ENCODE assay signal across 26 cellular contexts in the genomic region with DNA sequence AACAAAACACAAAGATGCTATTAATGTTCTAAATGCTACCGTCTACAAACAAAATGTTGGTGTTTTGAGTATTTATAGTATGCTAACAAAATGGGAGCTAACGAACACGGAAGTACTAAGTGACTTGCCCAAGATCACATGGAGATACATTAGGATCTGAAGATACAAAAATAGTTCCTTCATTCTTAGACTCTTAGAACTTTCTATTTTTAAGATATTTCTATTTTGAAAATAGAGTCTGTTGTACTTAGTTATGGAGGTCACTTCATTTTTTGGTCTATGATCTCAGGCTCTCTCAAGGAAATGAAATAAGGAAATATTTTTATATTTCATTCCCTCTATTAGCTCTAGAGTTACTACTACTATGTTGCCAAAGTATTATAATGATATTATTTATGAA.
DNase-seq lines count a peak whose midpoint lies in the region; ATAC-seq and TF ChIP-seq lines count a peak whose summit lies in the region.
"Had no signal": no experiment of that assay in that cellular context is flagged by ENCODE, and none has a peak within 500 bp of the region (broad histone marks: within the 10 kb centered on the region; RNA-seq: fewer than 3 reads in every experiment).

No MANE protein-coding gene starts in this region.

- H3K27me3 ChIP-seq in right cardiac atrium (ENCODE audit: control insufficient read depth, insufficient read depth) (no peaks in the 10 kb centered on the region), ascending aorta (no peaks in the 10 kb centered on the region), psoas muscle (ENCODE audit: insufficient read depth in 3 of 3, low read length in 2 of 3) (no peaks in the 10 kb centered on the region), aorta (ENCODE audit: control insufficient read depth in 1 of 2, insufficient read depth in 2 of 2, low read length in 1 of 2) (no peaks in the 10 kb centered on the region)
- H3K27me3 ChIP-seq in CD4-positive, alpha-beta memory T cell (ENCODE audit: insufficient read depth, low read length): no peaks in the 10 kb centered on the region
- H3K27me3 ChIP-seq: BE2C, Peyer's patch, SJCRH30 had no signal

- H3K27ac Mint-ChIP-seq in CD4-positive, alpha-beta memory T cell: no peak overlapping the region
- H3K27ac Mint-ChIP-seq: CD4-positive, alpha-beta T cell had no signal

- 49% methylated on average over 3 of the region's 3 CpGs for WGBS in right cardiac atrium
- 13 to 39% (median 27%) methylated on average over 3 of the region's 3 CpGs for WGBS in psoas muscle, 3 donors
- WGBS in aorta, 2 donors: 3 to 4% methylated on average over 3 of the region's 3 CpGs

- ATAC-seq in left ventricle myocardium superior (peak; percentile 23), right cardiac atrium (no peak), psoas muscle (peak; percentile 54 to 83 (median 79)), aorta (ENCODE audit: low FRiP score) (peak; percentile 65), HG03196 (IDR thresholded peaks at IDR 0.05; ENCODE audit: unreplicated experiment) (no peak)
- ATAC-seq: GM12878 had no signal

- H3K27me3 Mint-ChIP-seq in CD4-positive, alpha-beta memory T cell: peaks cover 3 to 5% of the 10 kb centered on the region in 2 donors

- H3K36me3 Mint-ChIP-seq in CD4-positive, alpha-beta memory T cell: no peaks in the 10 kb centered on the region

- intact Hi-C loops in left ventricle myocardium superior (cut with micrococcal nuclease) (no loop called here), right cardiac atrium (cut with DNase I) (no loop called here), ascending aorta (cut with DNase I) (loop anchor here (5.0 kb wide), 2 partner anchors 55 to 140 kb away; no protein-coding TSS in a partner anchor), psoas muscle (cut with DNase I) (no loop called here), aorta (cut with DNase I) (loop anchor here in 1 of 2 donors (10.0 kb wide), 1 partner anchor 53 kb away; no protein-coding TSS in a partner anchor)
- intact Hi-C loops in CD4-positive, alpha-beta memory T cell (cut with micrococcal nuclease): no loop called here

- H3K9me3 ChIP-seq in right cardiac atrium (ENCODE audit: control insufficient read depth, low read length) (no peaks in the 10 kb centered on the region), ascending aorta (no peaks in the 10 kb centered on the region), psoas muscle (no peaks in the 10 kb centered on the region), aorta (ENCODE audit: control insufficient read depth, low read length) (no peaks in the 10 kb centered on the region)
- H3K9me3 ChIP-seq in CD4-positive, alpha-beta memory T cell (ENCODE audit: control insufficient read depth in 1 of 2, low read length in 2 of 2): no peaks in the 10 kb centered on the region
- H3K9me3 ChIP-seq: BE2C, Peyer's patch, SJCRH30 had no signal

- no peaks in the 10 kb centered on the region for H3K4me1 Mint-ChIP-seq in CD4-positive, alpha-beta memory T cell

- no peak for TF ChIP-seq CTCF in ascending aorta (IDR thresholded peaks at IDR 0.05)
- no peak for TF ChIP-seq CTCF in psoas muscle (IDR thresholded peaks at IDR 0.05)

- CTCF ChIA-PET in CD4-positive, alpha-beta memory T cell (lab: Charles Lee; ENCODE audit: partially characterized antibody): no interaction called here

- no peak for DNase-seq in left ventricle myocardium superior
- DNase-seq in right cardiac atrium: no peak
- no peak for DNase-seq in ascending aorta (ENCODE audit: low spot score in 2 of 2)
- no peak for DNase-seq in psoas muscle
- no peak for DNase-seq in aorta
- no peak for DNase-seq in mesenteric fat pad (ENCODE audit: low spot score)
- no peak for DNase-seq in CD4-positive, alpha-beta memory T cell
- DNase-seq: BE2C; CD4-positive, alpha-beta T cell; DND-41; H9; KG1; MV-4-11; NCI-H1105 treated with DMSO at 0.1 percent for 48 hours; NCI-H1694; NCI-H2081; NCI-H2171; NCI-H345; NCI-H524; NCI-H774; NK-92 treated with Interleukin-12 subunit alpha and Interleukin-12 subunit beta, amount 100 ng/mL, for 24 hours; Peyer's patch; SJCRH30 had no signal

- H3K4me1 ChIP-seq in right cardiac atrium (ENCODE audit: control insufficient read depth, insufficient read depth, low read length) (peaks cover 8% of the 10 kb centered on the region), ascending aorta (peaks cover 9 to 49% of the 10 kb centered on the region in 2 donors), psoas muscle (peaks cover 71% of the 10 kb centered on the region), aorta (ENCODE audit: control insufficient read depth in 1 of 2, insufficient read depth in 2 of 2, low read length in 2 of 2) (peaks cover 4 to 7% of the 10 kb centered on the region in 2 donors)
- no peaks in the 10 kb centered on the region for H3K4me1 ChIP-seq in CD4-positive, alpha-beta memory T cell (ENCODE audit: insufficient read depth, low read length)
- H3K4me1 ChIP-seq: BE2C, Peyer's patch had no signal

- no peaks in the 10 kb centered on the region for H3K36me3 ChIP-seq in ascending aorta
- peaks cover 0 to 14% of the 10 kb centered on the region in 2 donors for H3K36me3 ChIP-seq in psoas muscle (ENCODE audit: insufficient read depth in 1 of 2, low read depth in 1 of 2)
- no peaks in the 10 kb centered on the region for H3K36me3 ChIP-seq in aorta (ENCODE audit: control insufficient read depth in 1 of 2, insufficient read depth in 2 of 2, low read length in 1 of 2)
- H3K36me3 ChIP-seq in CD4-positive, alpha-beta memory T cell (ENCODE audit: insufficient read depth, low read length): no peaks in the 10 kb centered on the region

- no peak overlapping the region for H3K4me3 ChIP-seq in right cardiac atrium (ENCODE audit: low read length)
- peak overlapping the region in 1 of 2 donors; percentile 16 for H3K4me3 ChIP-seq in ascending aorta
- no peak overlapping the region for H3K4me3 ChIP-seq in psoas muscle
- H3K4me3 ChIP-seq in aorta (ENCODE audit: low read length in 2 of 2): no peak overlapping the region
- H3K4me3 ChIP-seq in CD4-positive, alpha-beta memory T cell (ENCODE audit: low read length in 2 of 2): no peak overlapping the region
- H3K4me3 ChIP-seq: GM12878, GM23248, Peyer's patch, SJCRH30 had no signal

- no peaks in the 10 kb centered on the region for H3K9me3 Mint-ChIP-seq in CD4-positive, alpha-beta memory T cell
- H3K9me3 Mint-ChIP-seq: CD4-positive, alpha-beta T cell; H9 had no signal

- H3K27ac ChIP-seq in right cardiac atrium (ENCODE audit: low read length) (no peak overlapping the region), ascending aorta (peak overlapping the region; percentile 66 to 76), psoas muscle (peak overlapping the region; percentile 80), aorta (ENCODE audit: low read depth in 1 of 2, low read length in 2 of 2) (peak overlapping the region in 1 of 2 donors; percentile 76)
- no peak overlapping the region for H3K27ac ChIP-seq in CD4-positive, alpha-beta memory T cell (ENCODE audit: low read depth, low read length)
- H3K27ac ChIP-seq: GM23248, Peyer's patch, SJCRH30 had no signal

- H3K4me3 Mint-ChIP-seq in CD4-positive, alpha-beta memory T cell: no peak overlapping the region
- H3K4me3 Mint-ChIP-seq: CD4-positive, alpha-beta T cell; H9 had no signal

- POLR2A ChIA-PET in CD4-positive, alpha-beta memory T cell (lab: Charles Lee; ENCODE audit: partially characterized antibody): no interaction called here

Comparison
In these comparisons a context has a peak if more than half of its experiments do, and no peak if none do; other contexts are left out.
1. ATAC-seq: peak in left ventricle myocardium superior (single experiment), psoas muscle (4 of 4) and aorta (single experiment); none in right cardiac atrium (0 of 2) and HG03196 (single experiment).
2. H3K27ac ChIP-seq: peak in ascending aorta (2 of 2) and psoas muscle (single experiment); none in right cardiac atrium (single experiment) and CD4-positive, alpha-beta memory T cell (single experiment).